Comparison of ENCODE assay signal across 8 cellular contexts in genomic region chr7:121366852-121367431, GRCh38. TPM values are rescaled to one million over a fixed set of nuclear protein-coding genes. Genes with fewer than 3 reads are reported as not detected.
DNase-seq lines count a peak whose midpoint lies in the region; ATAC-seq, FAIRE-seq and TF ChIP-seq lines count a peak whose summit lies in the region.

No MANE protein-coding gene starts in this region.

- H3K4me3 Mint-ChIP-seq in activated T-cell treated with anti-CD3 and anti-CD28 coated beads, Interleukin-2, amount 50 U/mL, for 72 hours, result no peak overlapping the region

- H3K9me3 Mint-ChIP-seq in activated T-cell treated with anti-CD3 and anti-CD28 coated beads, Interleukin-2, amount 50 U/mL, for 72 hours, result no peaks in the 10 kb centered on the region

- TF ChIP-seq CTCF in tibial artery (IDR thresholded peaks at IDR 0.05), result peak; percentile 72 to 77

- H3K4me1 ChIP-seq in tibial artery, result peaks cover 0 to 6% (median 2%) of the 10 kb centered on the region in 4 donors

- H3K36me3 ChIP-seq in tibial artery, result peaks cover 9 to 14% (median 12%) of the 10 kb centered on the region in 3 donors
- H3K36me3 ChIP-seq in H7 (replicated peaks; ENCODE audit: control insufficient read depth, insufficient read depth, low read length), result peaks cover 7% of the 10 kb centered on the region

- intact Hi-C loops in tibial artery (cut with DNase I; ENCODE audit: low total_unique reads), result loop anchor here (2.0 kb wide), 1 partner anchor 182 kb away; no protein-coding TSS in a partner anchor

- peak; percentile 98 for FAIRE-seq in A204.1 (lab: Jason Lieb, UNC)

- peaks cover 5 to 15% of the 10 kb centered on the region in 2 donors for H3K36me3 Mint-ChIP-seq in activated T-cell treated with anti-CD3 and anti-CD28 coated beads, Interleukin-2, amount 50 U/mL, for 72 hours (ENCODE audit: insufficient read depth in 2 of 2)

- DNase-seq in DMS114 treated with DMSO at 0.1 percent for 48 hours (lab: John Stamatoyannopoulos, UW; ENCODE audit: unreplicated experiment), result peak; percentile 40
- DNase-seq in NCI-H1105 (lab: John Stamatoyannopoulos, UW), result peak; percentile 26
- peak in 1 of 2 donors; percentile 18 for DNase-seq in activated T-cell treated with anti-CD3 and anti-CD28 coated beads, Interleukin-2, amount 50 U/mL, for 72 hours
- peak; percentile 62 for DNase-seq in inferior parietal cortex (ENCODE audit: extremely low spot score)
- DNase-seq in tibial artery, result no peak
- no peak for DNase-seq in H7

- H3K27ac Mint-ChIP-seq in activated T-cell treated with anti-CD3 and anti-CD28 coated beads, Interleukin-2, amount 50 U/mL, for 72 hours, result no peak overlapping the region

- no peaks in the 10 kb centered on the region for H3K27me3 ChIP-seq in tibial artery
- H3K27me3 ChIP-seq in H7 (ENCODE audit: control insufficient read depth, insufficient read depth, low read length), result no peaks in the 10 kb centered on the region

- ATAC-seq in activated T-cell treated with anti-CD3 and anti-CD28 coated beads, Interleukin-2, amount 50 U/mL, for 72 hours (replicated peaks in 1 of 2), result peak; percentile 26 to 36
- ATAC-seq in GM21576 (IDR thresholded peaks at IDR 0.05; ENCODE audit: unreplicated experiment), result no peak

- no peak overlapping the region for H3K27ac ChIP-seq in tibial artery

- no peak overlapping the region for H3K4me3 ChIP-seq in tibial artery
- no peak overlapping the region for H3K4me3 ChIP-seq in H7 (ENCODE audit: insufficient read depth, low read depth, low read length)

- peaks cover 14% of the 10 kb centered on the region for H3K4me1 Mint-ChIP-seq in activated T-cell treated with anti-CD3 and anti-CD28 coated beads, Interleukin-2, amount 50 U/mL, for 72 hours (ENCODE audit: low read depth)

- no peaks in the 10 kb centered on the region for H3K9me3 ChIP-seq in tibial artery

- H3K27me3 Mint-ChIP-seq in activated T-cell treated with anti-CD3 and anti-CD28 coated beads, Interleukin-2, amount 50 U/mL, for 72 hours (ENCODE audit: low read depth), result no peaks in the 10 kb centered on the region

RNA-seq across cellular contexts. Expression of gene FAM3C, which starts 29.2 kb away (rescaled TPM):
- total RNA-seq in activated T-cell treated with anti-CD3 and anti-CD28 coated beads, Interleukin-2, amount 50 U/mL, for 72 hours, result 10 to 100 TPM; 22.2 to 27.1 TPM
- total RNA-seq in H7 (2014; rRNA removed; shearing (Covaris generic)), result 30.3 and 34.9 TPM in 2 replicates

RNA-seq across cellular contexts. Expression of gene WNT16, which starts 38.1 kb away (rescaled TPM):
- not detected for total RNA-seq in activated T-cell treated with anti-CD3 and anti-CD28 coated beads, Interleukin-2, amount 50 U/mL, for 72 hours
- not detected in 2 replicates for total RNA-seq in H7 (2014; rRNA removed; shearing (Covaris generic))

Comparison
In these comparisons a context has a peak if more than half of its experiments do, and no peak if none do; other contexts are left out.
1. DNase-seq: peak in DMS114 treated with DMSO at 0.1 percent for 48 hours (single experiment), NCI-H1105 (single experiment) and inferior parietal cortex (single experiment); none in tibial artery (0 of 2) and H7 (single experiment).